In the genomic region with DNA sequence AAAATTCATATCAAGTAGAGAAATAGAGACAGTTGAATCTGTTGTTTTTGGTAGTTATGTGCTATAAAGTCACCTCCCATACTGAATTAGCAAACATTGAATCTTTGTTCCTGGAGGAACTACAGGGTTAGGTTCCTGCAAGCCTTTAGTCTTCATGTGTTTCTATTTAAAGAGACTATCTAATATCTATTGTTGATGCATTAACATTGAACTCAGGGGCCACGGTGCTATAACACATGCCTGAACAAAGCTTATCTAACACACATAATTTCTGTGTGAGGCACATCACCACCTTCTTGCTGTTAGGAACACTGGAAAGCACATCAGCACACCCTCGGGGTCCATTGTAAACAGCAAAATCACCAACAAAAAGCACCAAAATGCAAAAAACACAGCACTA, we compare ENCODE assay signal across 15 cellular contexts. TPM values are rescaled to one million over a fixed set of nuclear protein-coding genes. Genes with fewer than 3 reads are reported as not detected.
DNase-seq lines count a peak whose midpoint lies in the region; ATAC-seq, FAIRE-seq and TF ChIP-seq lines count a peak whose summit lies in the region.
"Had no signal": no experiment of that assay in that cellular context is flagged by ENCODE, and none has a peak within 500 bp of the region (broad histone marks: within the 10 kb centered on the region; RNA-seq: fewer than 3 reads in every experiment).

No MANE protein-coding gene starts in this region.

- no peak overlapping the region for H3K4me3 ChIP-seq in Caco-2 (ENCODE audit: low read depth, low read length)
- no peak overlapping the region for H3K4me3 ChIP-seq in skeletal muscle tissue (ENCODE audit: low read length in 3 of 3)
- H3K4me3 ChIP-seq: A549, GM23338 had no signal

- POLR2A ChIA-PET in Caco-2 (lab: Charles Lee), result no interaction called here

- no peaks in the 10 kb centered on the region for H3K27me3 Mint-ChIP-seq in Caco-2 (ENCODE audit: insufficient read depth, unreplicated experiment)

- H3K9me3 Mint-ChIP-seq in Caco-2 (ENCODE audit: unreplicated experiment), result no peaks in the 10 kb centered on the region
- H3K9me3 Mint-ChIP-seq: CD14-positive monocyte; CD8-positive, alpha-beta T cell; GM23338 had no signal

- H3K4me1 Mint-ChIP-seq in Caco-2 (ENCODE audit: low read depth, unreplicated experiment), result peaks cover 11% of the 10 kb centered on the region
- H3K4me1 Mint-ChIP-seq: CD14-positive monocyte, GM23338 had no signal

- peaks cover 47% of the 10 kb centered on the region for H3K36me3 Mint-ChIP-seq in Caco-2 (ENCODE audit: insufficient read depth, unreplicated experiment)

- FAIRE-seq in GM12892 (lab: Jason Lieb, UNC), result peak; percentile 9
- FAIRE-seq: A549, GM18507 had no signal

- BruUV-seq in Caco-2 (replicated peaks; lab: Mats Ljungman, UMichigan), result TSS peak; percentile 4

- intact Hi-C loops in Caco-2 (cut with micrococcal nuclease; ENCODE audit: unreplicated experiment), result no loop called here

- no peak overlapping the region for H3K4me3 Mint-ChIP-seq in Caco-2 (ENCODE audit: unreplicated experiment)
- H3K4me3 Mint-ChIP-seq: CD14-positive monocyte; CD8-positive, alpha-beta T cell; GM23338 had no signal

- no peak for TF ChIP-seq POLR2A in GM12892 (IDR thresholded peaks at IDR 0.05; ENCODE audit: low read depth, low read length)

- CTCF ChIA-PET in Caco-2 (lab: Charles Lee), result interaction anchor here (0.8 kb wide), 1 partner anchor 37 kb away, joined by 6 read pairs; no protein-coding TSS in a partner anchor

- H3K4me1 ChIP-seq in Caco-2, result peaks cover 12% of the 10 kb centered on the region
- H3K4me1 ChIP-seq in skeletal muscle tissue (ENCODE audit: control insufficient read depth in 3 of 3, insufficient read depth in 3 of 3, low read length in 3 of 3), result peaks cover 0 to 13% (median 13%) of the 10 kb centered on the region in 3 donors

- peak overlapping the region; percentile 8 for H3K27ac ChIP-seq in skeletal muscle tissue (ENCODE audit: low read depth, low read length)
- H3K27ac ChIP-seq: A549 had no signal

- H3K9me3 ChIP-seq in Caco-2 (no peaks in the 10 kb centered on the region), skeletal muscle tissue (ENCODE audit: control insufficient read depth in 3 of 3, low read length in 3 of 3) (no peaks in the 10 kb centered on the region)
- H3K9me3 ChIP-seq: A549 had no signal

- H3K27me3 ChIP-seq in Caco-2 (replicated peaks; ENCODE audit: control insufficient read depth, insufficient read depth, low read length), result no peaks in the 10 kb centered on the region
- H3K27me3 ChIP-seq in skeletal muscle tissue (ENCODE audit: control insufficient read depth in 3 of 3, insufficient read depth in 3 of 3, low read length in 3 of 3), result no peaks in the 10 kb centered on the region

- no peak for ATAC-seq in HG03108 (IDR thresholded peaks at IDR 0.05; ENCODE audit: unreplicated experiment)
- ATAC-seq in HG03045 (IDR thresholded peaks at IDR 0.05; ENCODE audit: unreplicated experiment), result no peak
- ATAC-seq: A549; CD8-positive, alpha-beta T cell; GM23338 had no signal

- H3K36me3 ChIP-seq in Caco-2 (ENCODE audit: control insufficient read depth, insufficient read depth, low read length) (peaks cover 6% of the 10 kb centered on the region; the same call in 1 of the 2 replicates), skeletal muscle tissue (ENCODE audit: control insufficient read depth in 3 of 3, insufficient read depth in 3 of 3, low read length in 3 of 3) (peaks cover 8 to 34% (median 28%) of the 10 kb centered on the region in 3 donors)

- TF ChIP-seq CTCF in Caco-2 (IDR thresholded peaks at IDR 0.05; ENCODE audit: insufficient read depth in 1 of 2, low read depth in 1 of 2, low read length in 1 of 2, severe bottlenecking in 1 of 2, unreplicated experiment in 1 of 2), result no peak

- DNase-seq in Caco-2, result no peak
- DNase-seq in GM12892 (ENCODE audit: insufficient read length), result no peak
- peak; percentile 14 for DNase-seq in foreskin melanocyte
- DNase-seq: CD8-positive, alpha-beta T cell; COR-L47; DND-41; GDM1; H7 had no signal

- no peak overlapping the region for H3K9ac ChIP-seq in skeletal muscle tissue (ENCODE audit: low read depth in 1 of 3, low read length in 3 of 3)

- H3K27ac Mint-ChIP-seq in Caco-2 (ENCODE audit: unreplicated experiment), result no peak overlapping the region
- H3K27ac Mint-ChIP-seq: CD14-positive monocyte; CD8-positive, alpha-beta T cell; GM23338 had no signal

RNA-seq across cellular contexts. Expression of a gene that starts 21.2 kb away (rescaled TPM):
- total RNA-seq in Caco-2 (2022) (78.8 and 83.2 TPM in 2 replicates), skeletal muscle tissue (18.3 TPM)
- 17.0 TPM for polyA plus RNA-seq in GM12892 (2012; ENCODE audit: missing spikeins)
